Comparison of ENCODE assay signal across 8 cellular contexts in genomic region chr5:159034083-159034824, GRCh38.
A peak's percentile ranks its signal among the peaks of the same experiment; 100 is the strongest.
DNase-seq lines count a peak whose midpoint lies in the region; ATAC-seq and TF ChIP-seq lines count a peak whose summit lies in the region.

No MANE protein-coding gene starts in this region.

- no peak overlapping the region for H3K23ac ChIP-seq in trophoblast cell (ENCODE audit: low read length)

- DNase-seq in MCF 10A (ENCODE audit: unreplicated experiment) (peak; percentile 31), mammary epithelial cell (no peak), endodermal cell (no peak), tibial artery (no peak), trophoblast cell (no peak), amniotic stem cell (lab: John Stamatoyannopoulos, UW) (no peak)
- DNase-seq in stimulated activated CD4-positive, alpha-beta T cell treated with anti-CD3 and anti-CD28 coated beads, Interleukin-4, amount 100 ng/mL, for 1 hour: no peak

- H3K9me3 ChIP-seq in mammary epithelial cell (replicated peaks; ENCODE audit: insufficient read depth, low read length) (no peaks in the 10 kb centered on the region), endodermal cell (ENCODE audit: control insufficient read depth, low read length) (no peaks in the 10 kb centered on the region), tibial artery (no peaks in the 10 kb centered on the region), trophoblast cell (ENCODE audit: insufficient read depth, low read depth, low read length) (no peaks in the 10 kb centered on the region)

- H3K27me3 ChIP-seq in mammary epithelial cell (ENCODE audit: insufficient read depth, low read length) (no peaks in the 10 kb centered on the region), endodermal cell (ENCODE audit: control insufficient read depth, insufficient read depth, low read length, poor library complexity, severe bottlenecking) (no peaks in the 10 kb centered on the region), tibial artery (no peaks in the 10 kb centered on the region), trophoblast cell (ENCODE audit: insufficient read depth, low read length) (no peaks in the 10 kb centered on the region)

- no peaks in the 10 kb centered on the region for H3K27me3 Mint-ChIP-seq in MCF 10A (ENCODE audit: insufficient read depth, unreplicated experiment)
- H3K27me3 Mint-ChIP-seq in endodermal cell (ENCODE audit: insufficient read depth): peaks cover 3% of the 10 kb centered on the region

- peak; percentile 56 for ATAC-seq in HG03135 (IDR thresholded peaks at IDR 0.05; ENCODE audit: unreplicated experiment)

- H3K79me2 ChIP-seq in mammary epithelial cell (ENCODE audit: insufficient read depth, low read length) (no peaks in the 10 kb centered on the region), trophoblast cell (ENCODE audit: control insufficient read depth, insufficient read depth, low read length, poor library complexity) (no peaks in the 10 kb centered on the region)

- dilution Hi-C loops in mammary epithelial cell (cut with HindIII; ENCODE audit: low sequenced_read_pairs): no loop called here

- TF ChIP-seq CTCF in MCF 10A (IDR thresholded peaks at IDR 0.05; ENCODE audit: unreplicated experiment): no peak
- no peak for TF ChIP-seq CTCF in mammary epithelial cell (conservative IDR thresholded peaks at IDR 0.05 in 1 of 2, IDR thresholded peaks at IDR 0.05 in 1 of 2; ENCODE audit: extremely low read depth in 1 of 2, insufficient read depth in 1 of 2, low read depth in 1 of 2, low read length in 2 of 2)
- no peak for TF ChIP-seq CTCF in endodermal cell (conservative IDR thresholded peaks at IDR 0.05)
- no peak for TF ChIP-seq CTCF in tibial artery (IDR thresholded peaks at IDR 0.05)

- H2BK12ac ChIP-seq in trophoblast cell (ENCODE audit: low read length): no peak overlapping the region

- H4K12ac ChIP-seq in trophoblast cell (ENCODE audit: low read depth, low read length): no peak overlapping the region

- H3K4me3 ChIP-seq in mammary epithelial cell (replicated peaks in 1 of 3; ENCODE audit: insufficient read depth in 1 of 3, low read depth in 2 of 3, low read length in 3 of 3) (no peak overlapping the region), endodermal cell (ENCODE audit: low read length) (no peak overlapping the region), tibial artery (no peak overlapping the region), trophoblast cell (ENCODE audit: low read depth, low read length) (no peak overlapping the region)

- H3K9me3 Mint-ChIP-seq in MCF 10A (ENCODE audit: unreplicated experiment) (peaks cover 14% of the 10 kb centered on the region), endodermal cell (peaks cover 5% of the 10 kb centered on the region)

- peaks cover 27% of the 10 kb centered on the region for H3K4me1 Mint-ChIP-seq in MCF 10A (ENCODE audit: insufficient read depth, unreplicated experiment)
- peaks cover 10% of the 10 kb centered on the region for H3K4me1 Mint-ChIP-seq in endodermal cell

- no peak overlapping the region for H3K14ac ChIP-seq in trophoblast cell (ENCODE audit: low read length)

- H3K27ac ChIP-seq in mammary epithelial cell (ENCODE audit: insufficient read depth, low read depth, low read length) (no peak overlapping the region), endodermal cell (ENCODE audit: low read depth, low read length) (peak overlapping the region; percentile 55), tibial artery (peak overlapping the region; percentile 34 to 66), trophoblast cell (ENCODE audit: low read depth, low read length) (no peak overlapping the region)

- H3K36me3 ChIP-seq in mammary epithelial cell (ENCODE audit: insufficient read depth, low read length) (no peaks in the 10 kb centered on the region), endodermal cell (ENCODE audit: control insufficient read depth, insufficient read depth, low read length) (no peaks in the 10 kb centered on the region), tibial artery (no peaks in the 10 kb centered on the region), trophoblast cell (ENCODE audit: control insufficient read depth in 1 of 2, insufficient read depth in 2 of 2, low read length in 2 of 2) (no peaks in the 10 kb centered on the region)

- H3K4me3 Mint-ChIP-seq in MCF 10A (ENCODE audit: unreplicated experiment): no peak overlapping the region
- H3K4me3 Mint-ChIP-seq in endodermal cell: no peak overlapping the region

- no peak overlapping the region for H2AK5ac ChIP-seq in trophoblast cell (ENCODE audit: low read length)

- no peak overlapping the region for H3K27ac Mint-ChIP-seq in MCF 10A (ENCODE audit: low read depth, unreplicated experiment)
- no peak overlapping the region for H3K27ac Mint-ChIP-seq in endodermal cell

- BruUV-seq in MCF 10A (replicated peaks; lab: Mats Ljungman, UMichigan) (no TSS peak), mammary epithelial cell (replicated peaks; lab: Mats Ljungman, UMichigan) (no TSS peak)

- no peaks in the 10 kb centered on the region for H3K79me1 ChIP-seq in trophoblast cell (ENCODE audit: low read length)

- H2BK120ac ChIP-seq in trophoblast cell (ENCODE audit: insufficient read depth, low read length, poor library complexity): no peak overlapping the region

- H4K20me1 ChIP-seq in mammary epithelial cell (ENCODE audit: insufficient read depth, low read length): no peaks in the 10 kb centered on the region

- H3K36me3 Mint-ChIP-seq in MCF 10A (ENCODE audit: insufficient read depth, unreplicated experiment) (no peaks in the 10 kb centered on the region), endodermal cell (ENCODE audit: low read depth) (no peaks in the 10 kb centered on the region)

- intact Hi-C loops in MCF 10A (cut with micrococcal nuclease): no loop called here
- intact Hi-C loops in mammary epithelial cell (cut with micrococcal nuclease): no loop called here
- intact Hi-C loops in tibial artery (cut with DNase I; ENCODE audit: low total_unique reads): no loop called here

- no peak overlapping the region for H4K8ac ChIP-seq in trophoblast cell (ENCODE audit: low read depth, low read length)

- H3K4me1 ChIP-seq in mammary epithelial cell (ENCODE audit: insufficient read depth, low read length): no peaks in the 10 kb centered on the region
- H3K4me1 ChIP-seq in endodermal cell (ENCODE audit: control insufficient read depth, insufficient read depth, low read length): no peaks in the 10 kb centered on the region
- H3K4me1 ChIP-seq in tibial artery: peaks cover 5 to 75% (median 54%) of the 10 kb centered on the region in 4 donors
- peaks cover 0 to 2% of the 10 kb centered on the region in 2 experiments for H3K4me1 ChIP-seq in trophoblast cell (ENCODE audit: control insufficient read depth in 1 of 2, insufficient read depth in 2 of 2, low read length in 2 of 2)

- H2BK5ac ChIP-seq in trophoblast cell (ENCODE audit: low read depth, low read length, poor library complexity): no peak overlapping the region

- WGBS in mammary epithelial cell (ENCODE audit: low coverage, missing lambda C conversion rate): 50% methylated on average over 6 of the region's 6 CpGs
- WGBS in endodermal cell (ENCODE audit: insufficient coverage in 1 of 2, insufficient read length in 1 of 2), 2 experiments: 81 to 89% methylated on average over 2 to 5 of the region's 6 CpGs
- WGBS in trophoblast cell (ENCODE audit: extremely low coverage, insufficient coverage, insufficient read length): no CpG with 5 or more reads among the region's 6 CpGs

- no peak overlapping the region for H2AFZ ChIP-seq in mammary epithelial cell (ENCODE audit: low read depth, low read length)
- H2AFZ ChIP-seq in trophoblast cell (ENCODE audit: insufficient read depth, low read length, poor library complexity): no peak overlapping the region

- no peak overlapping the region for H3K9ac ChIP-seq in mammary epithelial cell (ENCODE audit: insufficient read depth, low read length)
- H3K9ac ChIP-seq in endodermal cell (ENCODE audit: extremely low read depth, low read length, poor library complexity, severe bottlenecking): no peak overlapping the region
- no peak overlapping the region for H3K9ac ChIP-seq in trophoblast cell (ENCODE audit: low read length)

- no peak overlapping the region for H4K91ac ChIP-seq in trophoblast cell (ENCODE audit: low read depth, low read length)

- in situ Hi-C loops in mammary epithelial cell (cut with MboI; ENCODE audit: low sequenced_read_pairs in 2 of 2): no loop called here

- CTCF ChIA-PET in MCF 10A (lab: Yijun Ruan, JAX): interaction anchor here (0.6 kb wide), 1 partner anchor 1551 kb away, joined by 4 read pairs; no protein-coding TSS in a partner anchor
- CTCF ChIA-PET in mammary epithelial cell (lab: Charles Lee; ENCODE audit: low non-redundant PET): no interaction called here

- H3K4ac ChIP-seq in trophoblast cell (ENCODE audit: low read depth, low read length): no peak overlapping the region

- H3K4me2 ChIP-seq in mammary epithelial cell (ENCODE audit: insufficient read depth, low read depth, low read length) (no peak overlapping the region), trophoblast cell (ENCODE audit: low read length) (no peak overlapping the region)

- H3K18ac ChIP-seq in trophoblast cell (ENCODE audit: low read length): no peak overlapping the region

- POLR2A ChIA-PET in MCF 10A (lab: Yijun Ruan, JAX): interaction anchor here (0.6 to 0.7 kb wide), 2 partner anchors 31 to 486 kb away, joined by 3 to 4 read pairs; no protein-coding TSS in a partner anchor

Comparison
In these comparisons a context has a peak if more than half of its experiments do, and no peak if none do; other contexts are left out.
1. H3K27ac ChIP-seq: peak in endodermal cell (single experiment) and tibial artery (2 of 2); none in mammary epithelial cell (single experiment) and trophoblast cell (single experiment).